In genomic region chr11:25737071-25737675, GRCh38 we compare ENCODE assay signal across 1 cellular context.
TF ChIP-seq lines count a peak whose summit lies in the region.

No MANE protein-coding gene starts in this region.

TF ChIP-seq in HepG2, 621 proteins besides CTCF, POLR2A, EP300 and RAD21 (continued from another document):
- TF ChIP-seq HMG20A (CRISPR knock-in tag; IDR thresholded peaks at IDR 0.05; ENCODE audit: borderline replicate concordance) (peak; percentile 45; the same call in 1 of the 2 replicates), PPARG (CRISPR knock-in tag; conservative IDR thresholded peaks at IDR 0.05) (no peak; the same call in 1 of the 2 replicates), ZNF180 (CRISPR knock-in tag; IDR thresholded peaks at IDR 0.05; ENCODE audit: borderline replicate concordance, low read depth) (no peak), HIC2 (CRISPR knock-in tag; IDR thresholded peaks at IDR 0.05; ENCODE audit: low read depth) (no peak), ONECUT2 (CRISPR knock-in tag; IDR thresholded peaks at IDR 0.05) (peak; percentile 45; the same call in 1 of the 2 replicates), CHCHD3 (CRISPR knock-in tag; IDR thresholded peaks at IDR 0.05) (no peak), ZNF230 (CRISPR knock-in tag; IDR thresholded peaks at IDR 0.05) (no peak), ZNF572 (CRISPR knock-in tag; IDR thresholded peaks at IDR 0.05) (no peak), ISL2 (CRISPR knock-in tag; IDR thresholded peaks at IDR 0.05) (peak; percentile 63), FOXJ3 (CRISPR knock-in tag; IDR thresholded peaks at IDR 0.05; ENCODE audit: borderline replicate concordance) (peak; percentile 66; the same call in 1 of the 2 replicates), HDAC2 (CRISPR knock-in tag; IDR thresholded peaks at IDR 0.05) (0 out of 2 replicates have a peak, but pooled peaks have one; percentile 20), HNF4A (CRISPR knock-in tag; IDR thresholded peaks at IDR 0.05) (peak; percentile 80), MAFF (IDR thresholded peaks at IDR 0.05; ENCODE audit: low read depth, low read length) (0 out of 2 replicates have a peak, but pooled peaks have one; percentile 0), SOX5 (CRISPR knock-in tag; IDR thresholded peaks at IDR 0.05; ENCODE audit: borderline replicate concordance) (peak; percentile 26; the same call in 1 of the 2 replicates), NR2F2 (IDR thresholded peaks at IDR 0.05; ENCODE audit: borderline replicate concordance, low read depth) (0 out of 2 replicates have a peak, but pooled peaks have one; percentile 56), DPF2 (CRISPR knock-in tag; IDR thresholded peaks at IDR 0.05; ENCODE audit: borderline replicate concordance, low read depth) (peak; percentile 35; the same call in 1 of the 2 replicates), SMARCE1 (IDR thresholded peaks at IDR 0.05; ENCODE audit: borderline replicate concordance) (no peak), ZNF790 (CRISPR knock-in tag; IDR thresholded peaks at IDR 0.05; ENCODE audit: borderline replicate concordance) (no peak), ZNF263 (CRISPR knock-in tag; IDR thresholded peaks at IDR 0.05) (no peak), NCOA2 (CRISPR knock-in tag; IDR thresholded peaks at IDR 0.05) (0 out of 2 replicates have a peak, but pooled peaks have one; percentile 34), RCOR2 (CRISPR knock-in tag; IDR thresholded peaks at IDR 0.05) (no peak), MXD3 (CRISPR knock-in tag; IDR thresholded peaks at IDR 0.05) (no peak), BCL6 (CRISPR knock-in tag; IDR thresholded peaks at IDR 0.05) (0 out of 2 replicates have a peak, but pooled peaks have one; percentile 18), ZNF441 (CRISPR knock-in tag; IDR thresholded peaks at IDR 0.05; ENCODE audit: borderline replicate concordance) (no peak), NR2F1 (CRISPR knock-in tag; IDR thresholded peaks at IDR 0.05) (peak in 1 of 2 experiments; percentile 28; a peak in 1 of 4 replicates), ZHX1 (CRISPR knock-in tag; IDR thresholded peaks at IDR 0.05; ENCODE audit: low read depth) (no peak), ZBTB25 (CRISPR knock-in tag; IDR thresholded peaks at IDR 0.05) (no peak), ZNF792 (CRISPR knock-in tag; IDR thresholded peaks at IDR 0.05) (0 out of 2 replicates have a peak, but pooled peaks have one; percentile 54), FOXA1 (IDR thresholded peaks at IDR 0.05) (no peak; the same call in 1 of the 2 replicates), FOXA1 (CRISPR knock-in tag; IDR thresholded peaks at IDR 0.05) (peak; percentile 79), ZNF883 (CRISPR knock-in tag; IDR thresholded peaks at IDR 0.05; ENCODE audit: not compliant biosample characterization) (no peak), ZNF282 (IDR thresholded peaks at IDR 0.05; ENCODE audit: partially characterized antibody) (no peak)
- TF ChIP-seq, protein P1, sequence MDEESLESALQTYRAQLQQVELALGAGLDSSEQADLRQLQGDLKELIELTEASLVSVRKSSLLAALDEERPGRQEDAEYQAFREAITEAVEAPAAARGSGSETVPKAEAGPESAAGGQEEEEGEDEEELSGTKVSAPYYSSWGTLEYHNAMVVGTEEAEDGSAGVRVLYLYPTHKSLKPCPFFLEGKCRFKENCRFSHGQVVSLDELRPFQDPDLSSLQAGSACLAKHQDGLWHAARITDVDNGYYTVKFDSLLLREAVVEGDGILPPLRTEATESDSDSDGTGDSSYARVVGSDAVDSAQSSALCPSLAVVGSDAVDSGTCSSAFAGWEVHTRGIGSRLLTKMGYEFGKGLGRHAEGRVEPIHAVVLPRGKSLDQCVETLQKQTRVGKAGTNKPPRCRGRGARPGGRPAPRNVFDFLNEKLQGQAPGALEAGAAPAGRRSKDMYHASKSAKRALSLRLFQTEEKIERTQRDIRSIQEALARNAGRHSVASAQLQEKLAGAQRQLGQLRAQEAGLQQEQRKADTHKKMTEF (CRISPR knock-in tag; IDR thresholded peaks at IDR 0.05), result peak; percentile 23; the same call in 1 of the 2 replicates
- TF ChIP-seq, protein P2, sequence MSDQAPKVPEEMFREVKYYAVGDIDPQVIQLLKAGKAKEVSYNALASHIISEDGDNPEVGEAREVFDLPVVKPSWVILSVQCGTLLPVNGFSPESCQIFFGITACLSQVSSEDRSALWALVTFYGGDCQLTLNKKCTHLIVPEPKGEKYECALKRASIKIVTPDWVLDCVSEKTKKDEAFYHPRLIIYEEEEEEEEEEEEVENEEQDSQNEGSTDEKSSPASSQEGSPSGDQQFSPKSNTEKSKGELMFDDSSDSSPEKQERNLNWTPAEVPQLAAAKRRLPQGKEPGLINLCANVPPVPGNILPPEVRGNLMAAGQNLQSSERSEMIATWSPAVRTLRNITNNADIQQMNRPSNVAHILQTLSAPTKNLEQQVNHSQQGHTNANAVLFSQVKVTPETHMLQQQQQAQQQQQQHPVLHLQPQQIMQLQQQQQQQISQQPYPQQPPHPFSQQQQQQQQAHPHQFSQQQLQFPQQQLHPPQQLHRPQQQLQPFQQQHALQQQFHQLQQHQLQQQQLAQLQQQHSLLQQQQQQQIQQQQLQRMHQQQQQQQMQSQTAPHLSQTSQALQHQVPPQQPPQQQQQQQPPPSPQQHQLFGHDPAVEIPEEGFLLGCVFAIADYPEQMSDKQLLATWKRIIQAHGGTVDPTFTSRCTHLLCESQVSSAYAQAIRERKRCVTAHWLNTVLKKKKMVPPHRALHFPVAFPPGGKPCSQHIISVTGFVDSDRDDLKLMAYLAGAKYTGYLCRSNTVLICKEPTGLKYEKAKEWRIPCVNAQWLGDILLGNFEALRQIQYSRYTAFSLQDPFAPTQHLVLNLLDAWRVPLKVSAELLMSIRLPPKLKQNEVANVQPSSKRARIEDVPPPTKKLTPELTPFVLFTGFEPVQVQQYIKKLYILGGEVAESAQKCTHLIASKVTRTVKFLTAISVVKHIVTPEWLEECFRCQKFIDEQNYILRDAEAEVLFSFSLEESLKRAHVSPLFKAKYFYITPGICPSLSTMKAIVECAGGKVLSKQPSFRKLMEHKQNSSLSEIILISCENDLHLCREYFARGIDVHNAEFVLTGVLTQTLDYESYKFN (CRISPR knock-in tag; conservative IDR thresholded peaks at IDR 0.05), result peak; percentile 85
- TF ChIP-seq, protein P3, sequence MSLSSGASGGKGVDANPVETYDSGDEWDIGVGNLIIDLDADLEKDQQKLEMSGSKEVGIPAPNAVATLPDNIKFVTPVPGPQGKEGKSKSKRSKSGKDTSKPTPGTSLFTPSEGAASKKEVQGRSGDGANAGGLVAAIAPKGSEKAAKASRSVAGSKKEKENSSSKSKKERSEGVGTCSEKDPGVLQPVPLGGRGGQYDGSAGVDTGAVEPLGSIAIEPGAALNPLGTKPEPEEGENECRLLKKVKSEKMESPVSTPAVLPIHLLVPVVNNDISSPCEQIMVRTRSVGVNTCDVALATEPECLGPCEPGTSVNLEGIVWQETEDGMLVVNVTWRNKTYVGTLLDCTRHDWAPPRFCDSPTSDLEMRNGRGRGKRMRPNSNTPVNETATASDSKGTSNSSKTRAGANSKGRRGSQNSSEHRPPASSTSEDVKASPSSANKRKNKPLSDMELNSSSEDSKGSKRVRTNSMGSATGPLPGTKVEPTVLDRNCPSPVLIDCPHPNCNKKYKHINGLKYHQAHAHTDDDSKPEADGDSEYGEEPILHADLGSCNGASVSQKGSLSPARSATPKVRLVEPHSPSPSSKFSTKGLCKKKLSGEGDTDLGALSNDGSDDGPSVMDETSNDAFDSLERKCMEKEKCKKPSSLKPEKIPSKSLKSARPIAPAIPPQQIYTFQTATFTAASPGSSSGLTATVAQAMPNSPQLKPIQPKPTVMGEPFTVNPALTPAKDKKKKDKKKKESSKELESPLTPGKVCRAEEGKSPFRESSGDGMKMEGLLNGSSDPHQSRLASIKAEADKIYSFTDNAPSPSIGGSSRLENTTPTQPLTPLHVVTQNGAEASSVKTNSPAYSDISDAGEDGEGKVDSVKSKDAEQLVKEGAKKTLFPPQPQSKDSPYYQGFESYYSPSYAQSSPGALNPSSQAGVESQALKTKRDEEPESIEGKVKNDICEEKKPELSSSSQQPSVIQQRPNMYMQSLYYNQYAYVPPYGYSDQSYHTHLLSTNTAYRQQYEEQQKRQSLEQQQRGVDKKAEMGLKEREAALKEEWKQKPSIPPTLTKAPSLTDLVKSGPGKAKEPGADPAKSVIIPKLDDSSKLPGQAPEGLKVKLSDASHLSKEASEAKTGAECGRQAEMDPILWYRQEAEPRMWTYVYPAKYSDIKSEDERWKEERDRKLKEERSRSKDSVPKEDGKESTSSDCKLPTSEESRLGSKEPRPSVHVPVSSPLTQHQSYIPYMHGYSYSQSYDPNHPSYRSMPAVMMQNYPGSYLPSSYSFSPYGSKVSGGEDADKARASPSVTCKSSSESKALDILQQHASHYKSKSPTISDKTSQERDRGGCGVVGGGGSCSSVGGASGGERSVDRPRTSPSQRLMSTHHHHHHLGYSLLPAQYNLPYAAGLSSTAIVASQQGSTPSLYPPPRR (CRISPR knock-in tag; IDR thresholded peaks at IDR 0.05; ENCODE audit: borderline replicate concordance), result peak; percentile 42; the same call in 1 of the 2 replicates
- TF ChIP-seq, protein P4, sequence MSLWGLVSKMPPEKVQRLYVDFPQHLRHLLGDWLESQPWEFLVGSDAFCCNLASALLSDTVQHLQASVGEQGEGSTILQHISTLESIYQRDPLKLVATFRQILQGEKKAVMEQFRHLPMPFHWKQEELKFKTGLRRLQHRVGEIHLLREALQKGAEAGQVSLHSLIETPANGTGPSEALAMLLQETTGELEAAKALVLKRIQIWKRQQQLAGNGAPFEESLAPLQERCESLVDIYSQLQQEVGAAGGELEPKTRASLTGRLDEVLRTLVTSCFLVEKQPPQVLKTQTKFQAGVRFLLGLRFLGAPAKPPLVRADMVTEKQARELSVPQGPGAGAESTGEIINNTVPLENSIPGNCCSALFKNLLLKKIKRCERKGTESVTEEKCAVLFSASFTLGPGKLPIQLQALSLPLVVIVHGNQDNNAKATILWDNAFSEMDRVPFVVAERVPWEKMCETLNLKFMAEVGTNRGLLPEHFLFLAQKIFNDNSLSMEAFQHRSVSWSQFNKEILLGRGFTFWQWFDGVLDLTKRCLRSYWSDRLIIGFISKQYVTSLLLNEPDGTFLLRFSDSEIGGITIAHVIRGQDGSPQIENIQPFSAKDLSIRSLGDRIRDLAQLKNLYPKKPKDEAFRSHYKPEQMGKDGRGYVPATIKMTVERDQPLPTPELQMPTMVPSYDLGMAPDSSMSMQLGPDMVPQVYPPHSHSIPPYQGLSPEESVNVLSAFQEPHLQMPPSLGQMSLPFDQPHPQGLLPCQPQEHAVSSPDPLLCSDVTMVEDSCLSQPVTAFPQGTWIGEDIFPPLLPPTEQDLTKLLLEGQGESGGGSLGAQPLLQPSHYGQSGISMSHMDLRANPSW (CRISPR knock-in tag; IDR thresholded peaks at IDR 0.05; ENCODE audit: borderline replicate concordance), result no peak
- TF ChIP-seq, protein P5, sequence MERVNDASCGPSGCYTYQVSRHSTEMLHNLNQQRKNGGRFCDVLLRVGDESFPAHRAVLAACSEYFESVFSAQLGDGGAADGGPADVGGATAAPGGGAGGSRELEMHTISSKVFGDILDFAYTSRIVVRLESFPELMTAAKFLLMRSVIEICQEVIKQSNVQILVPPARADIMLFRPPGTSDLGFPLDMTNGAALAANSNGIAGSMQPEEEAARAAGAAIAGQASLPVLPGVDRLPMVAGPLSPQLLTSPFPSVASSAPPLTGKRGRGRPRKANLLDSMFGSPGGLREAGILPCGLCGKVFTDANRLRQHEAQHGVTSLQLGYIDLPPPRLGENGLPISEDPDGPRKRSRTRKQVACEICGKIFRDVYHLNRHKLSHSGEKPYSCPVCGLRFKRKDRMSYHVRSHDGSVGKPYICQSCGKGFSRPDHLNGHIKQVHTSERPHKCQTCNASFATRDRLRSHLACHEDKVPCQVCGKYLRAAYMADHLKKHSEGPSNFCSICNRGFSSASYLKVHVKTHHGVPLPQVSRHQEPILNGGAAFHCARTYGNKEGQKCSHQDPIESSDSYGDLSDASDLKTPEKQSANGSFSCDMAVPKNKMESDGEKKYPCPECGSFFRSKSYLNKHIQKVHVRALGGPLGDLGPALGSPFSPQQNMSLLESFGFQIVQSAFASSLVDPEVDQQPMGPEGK (CRISPR knock-in tag; IDR thresholded peaks at IDR 0.05), result 0 out of 2 replicates have a peak, but pooled peaks have one; percentile 26
